9 cellular contexts compared by ENCODE assay signal in genomic region chr11:114348200-114349191, GRCh38. TPM values are rescaled to one million over a fixed set of nuclear protein-coding genes. Genes with fewer than 3 reads are reported as not detected.
DNase-seq lines count a peak whose midpoint lies in the region; ATAC-seq, FAIRE-seq and TF ChIP-seq lines count a peak whose summit lies in the region.
"Had no signal": no experiment of that assay in that cellular context is flagged by ENCODE, and none has a peak within 500 bp of the region (broad histone marks: within the 10 kb centered on the region; RNA-seq: fewer than 3 reads in every experiment).

No MANE protein-coding gene starts in this region.

- intact Hi-C loops in Caco-2 (cut with micrococcal nuclease; ENCODE audit: unreplicated experiment) = loop anchor here (1.0 to 2.0 kb wide), 5 partner anchors 18 to 414 kb away; no protein-coding TSS in a partner anchor

- H3K36me3 Mint-ChIP-seq in Caco-2 (ENCODE audit: insufficient read depth, unreplicated experiment) = no peaks in the 10 kb centered on the region
- H3K36me3 Mint-ChIP-seq in activated T-helper 17 cell treated with anti-CD3 and anti-CD28 coated beads, Interleukin-2, amount 50 U/mL, for 72 hours (ENCODE audit: low read depth) = no peaks in the 10 kb centered on the region
- H3K36me3 Mint-ChIP-seq: T-cell had no signal

- peak; percentile 64 to 75 for TF ChIP-seq CTCF in Caco-2 (IDR thresholded peaks at IDR 0.05; ENCODE audit: insufficient read depth in 1 of 2, low read depth in 1 of 2, low read length in 1 of 2, severe bottlenecking in 1 of 2, unreplicated experiment in 1 of 2)
- TF ChIP-seq CTCF in thoracic aorta (IDR thresholded peaks at IDR 0.05) = peak; percentile 39

- no peak overlapping the region for H3K4me3 Mint-ChIP-seq in Caco-2 (ENCODE audit: unreplicated experiment)
- H3K4me3 Mint-ChIP-seq in activated T-helper 17 cell treated with anti-CD3 and anti-CD28 coated beads, Interleukin-2, amount 50 U/mL, for 72 hours = no peak overlapping the region
- H3K4me3 Mint-ChIP-seq: T-cell had no signal

- peak; percentile 38 for FAIRE-seq in colon (lab: Jason Lieb, UNC)

- BruUV-seq in Caco-2 (replicated peaks; lab: Mats Ljungman, UMichigan) = no TSS peak

- no peaks in the 10 kb centered on the region for H3K4me1 Mint-ChIP-seq in Caco-2 (ENCODE audit: low read depth, unreplicated experiment)
- H3K4me1 Mint-ChIP-seq in activated T-helper 17 cell treated with anti-CD3 and anti-CD28 coated beads, Interleukin-2, amount 50 U/mL, for 72 hours = no peaks in the 10 kb centered on the region

- H3K27me3 ChIP-seq in Caco-2 (replicated peaks; ENCODE audit: control insufficient read depth, insufficient read depth, low read length) (no peaks in the 10 kb centered on the region), thoracic aorta (replicated peaks; ENCODE audit: insufficient read depth) (no peaks in the 10 kb centered on the region)

- H3K4me3 ChIP-seq in Caco-2 (ENCODE audit: low read depth, low read length) = no peak overlapping the region
- no peak overlapping the region for H3K4me3 ChIP-seq in thoracic aorta

- H3K9me3 ChIP-seq in Caco-2 (peaks cover 4% of the 10 kb centered on the region; the same call in 1 of the 2 replicates), thoracic aorta (no peaks in the 10 kb centered on the region)

- TF ChIP-seq EP300 in Ishikawa (IDR thresholded peaks at IDR 0.05; ENCODE audit: borderline replicate concordance) = no peak

- POLR2A ChIA-PET in Caco-2 (lab: Charles Lee) = no interaction called here

- CTCF ChIA-PET in Caco-2 (lab: Charles Lee) = interaction anchor here (0.6 to 1.3 kb wide), 6 partner anchors 8 to 390 kb away, joined by 3 to 5 read pairs (median 3); partner anchors contain the start of gene REXO2

- H3K27ac ChIP-seq in thoracic aorta = no peak overlapping the region

- H3K4me1 ChIP-seq in Caco-2 (no peaks in the 10 kb centered on the region), thoracic aorta (ENCODE audit: control insufficient read depth in 1 of 2, low read depth in 2 of 2) (no peaks in the 10 kb centered on the region)

- H3K36me3 ChIP-seq in Caco-2 (ENCODE audit: control insufficient read depth, insufficient read depth, low read length) = no peaks in the 10 kb centered on the region
- no peaks in the 10 kb centered on the region for H3K36me3 ChIP-seq in thoracic aorta

- H3K27me3 Mint-ChIP-seq in Caco-2 (ENCODE audit: insufficient read depth, unreplicated experiment) = no peaks in the 10 kb centered on the region
- no peaks in the 10 kb centered on the region for H3K27me3 Mint-ChIP-seq in activated T-helper 17 cell treated with anti-CD3 and anti-CD28 coated beads, Interleukin-2, amount 50 U/mL, for 72 hours
- H3K27me3 Mint-ChIP-seq: T-cell had no signal

- no peak overlapping the region for H3K27ac Mint-ChIP-seq in Caco-2 (ENCODE audit: unreplicated experiment)
- no peak overlapping the region for H3K27ac Mint-ChIP-seq in activated T-helper 17 cell treated with anti-CD3 and anti-CD28 coated beads, Interleukin-2, amount 50 U/mL, for 72 hours
- H3K27ac Mint-ChIP-seq: T-cell had no signal

- ATAC-seq in left lobe of liver (peak; percentile 77), thoracic aorta (ENCODE audit: insufficient number of reproducible peaks, low FRiP score, low read depth) (peak; percentile 74), GM21825 (IDR thresholded peaks at IDR 0.05; ENCODE audit: unreplicated experiment) (no peak)
- ATAC-seq in activated T-helper 17 cell treated with anti-CD3 and anti-CD28 coated beads, Interleukin-2, amount 50 U/mL, for 72 hours (replicated peaks) = no peak

- peak; percentile 61 for TF ChIP-seq RAD21 in Ishikawa (IDR thresholded peaks at IDR 0.05; ENCODE audit: low read depth)

- DNase-seq in Caco-2 (peak; percentile 62 to 79), SHP77 (lab: John Stamatoyannopoulos, UW) (peak; percentile 25 to 52), left lobe of liver (ENCODE audit: low spot score) (no peak), thoracic aorta (ENCODE audit: low spot score) (no peak)

- no peaks in the 10 kb centered on the region for H3K9me3 Mint-ChIP-seq in Caco-2 (ENCODE audit: unreplicated experiment)
- H3K9me3 Mint-ChIP-seq in activated T-helper 17 cell treated with anti-CD3 and anti-CD28 coated beads, Interleukin-2, amount 50 U/mL, for 72 hours = no peaks in the 10 kb centered on the region
- H3K9me3 Mint-ChIP-seq: T-cell had no signal

TF ChIP-seq in Ishikawa, 13 proteins besides CTCF, POLR2A, EP300 and RAD21:
- TF ChIP-seq EGR1 (IDR thresholded peaks at IDR 0.05) (no peak), YY1 (IDR thresholded peaks at IDR 0.05; ENCODE audit: low read depth) (no peak), NFIC (IDR thresholded peaks at IDR 0.05) (no peak)

RNA-seq across cellular contexts. Expression of gene C11orf71, which starts 51.8 kb away (rescaled TPM):
- total RNA-seq in Caco-2 (2022) (9.5 and 9.8 TPM in 2 replicates), left lobe of liver (11.9 TPM), thoracic aorta (1 to 10 TPM; 2.9 to 4.1 TPM)
- 1 to 10 TPM; 4.0 to 5.2 TPM for total RNA-seq in activated T-helper 17 cell treated with anti-CD3 and anti-CD28 coated beads, Interleukin-2, amount 50 U/mL, for 72 hours

RNA-seq across cellular contexts. Expression of gene RBM7, which starts 52.0 kb away (rescaled TPM):
- total RNA-seq in Caco-2 (2022) = 57.6 and 62.6 TPM in 2 replicates
- 8.7 TPM for total RNA-seq in left lobe of liver
- 10 to 100 TPM; 10.0 to 39.4 TPM for total RNA-seq in thoracic aorta
- total RNA-seq in activated T-helper 17 cell treated with anti-CD3 and anti-CD28 coated beads, Interleukin-2, amount 50 U/mL, for 72 hours = 10 to 100 TPM; 39.1 to 58.9 TPM

RNA-seq across cellular contexts. Expression of gene NNMT, which starts 52.3 kb away (rescaled TPM):
- total RNA-seq in Caco-2 (2022) (2.4 TPM in 2 replicates), left lobe of liver (588 TPM), thoracic aorta (1,000 to 10,000 TPM in 1 of 2 donors, 100 to 1,000 TPM in 1; 583 to 1,213 TPM)
- total RNA-seq in activated T-helper 17 cell treated with anti-CD3 and anti-CD28 coated beads, Interleukin-2, amount 50 U/mL, for 72 hours = not detected

Comparison
In these comparisons a context has a peak if more than half of its experiments do, and no peak if none do; other contexts are left out.
1. DNase-seq: peak in Caco-2 (2 of 2) and SHP77 (2 of 2); none in left lobe of liver (single experiment) and thoracic aorta (single experiment).
2. ATAC-seq: peak in left lobe of liver (single experiment) and thoracic aorta (single experiment); none in GM21825 (single experiment) and activated T-helper 17 cell treated with anti-CD3 and anti-CD28 coated beads, Interleukin-2, amount 50 U/mL, for 72 hours (single experiment).
3. RNA of gene NNMT, which starts 52.3 kb away (total RNA-seq): 583 to 1,213 TPM in thoracic aorta and 588 TPM in left lobe of liver (single experiment); 2.4 TPM in Caco-2 and not detected in activated T-helper 17 cell treated with anti-CD3 and anti-CD28 coated beads, Interleukin-2, amount 50 U/mL, for 72 hours; every median in the first group is over 100 times any median in the second.